ENCODE assay signal across 20 cellular contexts in the genomic region with DNA sequence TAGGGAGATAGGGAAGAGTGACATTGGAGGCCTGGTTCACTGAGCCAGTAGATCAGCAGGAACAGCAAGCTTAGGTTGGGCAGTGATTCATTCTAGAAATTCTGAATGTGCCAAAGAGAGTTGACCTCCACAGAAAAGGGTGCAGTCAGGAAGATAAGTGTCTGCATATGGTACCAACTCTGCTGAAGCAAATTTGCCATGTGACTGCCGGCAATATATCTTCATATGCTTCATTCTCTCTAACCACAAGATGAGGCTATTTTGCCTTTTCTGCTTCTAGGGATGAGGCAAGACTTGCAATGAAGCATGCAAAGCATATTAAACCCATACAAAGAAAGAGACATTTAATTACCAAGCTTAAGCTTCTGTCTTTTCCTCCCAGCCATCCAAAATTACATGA. TPM values are rescaled to one million over a fixed set of nuclear protein-coding genes. Genes with fewer than 3 reads are reported as not detected.
DNase-seq lines count a peak whose midpoint lies in the region; ATAC-seq and TF ChIP-seq lines count a peak whose summit lies in the region.
"Had no signal": no experiment of that assay in that cellular context is flagged by ENCODE, and none has a peak within 500 bp of the region (broad histone marks: within the 10 kb centered on the region; RNA-seq: fewer than 3 reads in every experiment).

No MANE protein-coding gene starts in this region.

- H3K27me3 Mint-ChIP-seq in stimulated activated memory B cell treated with anti-CD40 and anti-IgM and Interleukin-4, amounts not matched to agents 10 μg/mL and 1 μg/mL and 100 μg/mL, for 72 hours: no peaks in the 10 kb centered on the region
- no peaks in the 10 kb centered on the region for H3K27me3 Mint-ChIP-seq in activated CD4-positive, alpha-beta memory T cell treated with anti-CD3 and anti-CD28 coated beads for 36 hours
- H3K27me3 Mint-ChIP-seq: activated naive CD8-positive, alpha-beta T cell treated with anti-CD3 and anti-CD28 coated beads, Interleukin-2, amount 50 U/mL, for 24 hours had no signal

- DNase-seq in GM04503 (ENCODE audit: low read depth) (peak; percentile 81), M059J (ENCODE audit: low read depth) (peak; percentile 20), epithelial cell of proximal tubule (ENCODE audit: low read depth) (peak; percentile 62), skeletal muscle cell (ENCODE audit: low read depth) (peak; percentile 56), epidermal melanocyte (ENCODE audit: insufficient read length, low spot score) (no peak)
- DNase-seq in activated CD4-positive, alpha-beta memory T cell treated with anti-CD3 and anti-CD28 coated beads for 36 hours: no peak
- DNase-seq: activated naive CD8-positive, alpha-beta T cell treated with anti-CD3 and anti-CD28 coated beads, Interleukin-2, amount 50 U/mL, for 24 hours; GF-D8; natural killer cell; NCI-H2029 treated with DMSO at 0.1 percent for 48 hours; NCI-H524; substantia nigra had no signal

- no peak for ATAC-seq in stimulated activated memory B cell treated with anti-CD40 and anti-IgM and Interleukin-4, amounts not matched to agents 10 μg/mL and 1 μg/mL and 100 μg/mL, for 72 hours
- ATAC-seq: activated naive CD8-positive, alpha-beta T cell treated with anti-CD3 and anti-CD28 coated beads, Interleukin-2, amount 50 U/mL, for 24 hours; natural killer cell had no signal

- no peak overlapping the region for H3K27ac Mint-ChIP-seq in stimulated activated memory B cell treated with anti-CD40 and anti-IgM and Interleukin-4, amounts not matched to agents 10 μg/mL and 1 μg/mL and 100 μg/mL, for 72 hours
- no peak overlapping the region for H3K27ac Mint-ChIP-seq in activated CD4-positive, alpha-beta memory T cell treated with anti-CD3 and anti-CD28 coated beads for 36 hours
- H3K27ac Mint-ChIP-seq: activated naive CD8-positive, alpha-beta T cell treated with anti-CD3 and anti-CD28 coated beads, Interleukin-2, amount 50 U/mL, for 24 hours; activated T-helper 2 cell treated with anti-CD3 and anti-CD28 coated beads, Interferon-gamma antibody, Interleukin-2, Interleukin-4, amounts not matched to agents 10 μg/mL and 5 μg/mL and 100 μg/mL, durations not matched to agents 14 hours and 24 hours and 36 hours; IgD-negative memory B cell; natural killer cell had no signal

- no peaks in the 10 kb centered on the region for H3K9me3 Mint-ChIP-seq in stimulated activated memory B cell treated with anti-CD40 and anti-IgM and Interleukin-4, amounts not matched to agents 10 μg/mL and 1 μg/mL and 100 μg/mL, for 72 hours
- no peaks in the 10 kb centered on the region for H3K9me3 Mint-ChIP-seq in activated CD4-positive, alpha-beta memory T cell treated with anti-CD3 and anti-CD28 coated beads for 36 hours
- H3K9me3 Mint-ChIP-seq: activated naive CD8-positive, alpha-beta T cell treated with anti-CD3 and anti-CD28 coated beads, Interleukin-2, amount 50 U/mL, for 24 hours; activated T-helper 2 cell treated with anti-CD3 and anti-CD28 coated beads, Interferon-gamma antibody, Interleukin-2, Interleukin-4, amounts not matched to agents 10 μg/mL and 5 μg/mL and 100 μg/mL, durations not matched to agents 14 hours and 24 hours and 36 hours; IgD-negative memory B cell; natural killer cell had no signal

- POLR2A ChIA-PET in activated CD4-positive, alpha-beta memory T cell treated with anti-CD3 and anti-CD28 coated beads for 36 hours (lab: Charles Lee): interaction anchor here (0.5 kb wide), 1 partner anchor 95 kb away, joined by 3 read pairs; no protein-coding TSS in a partner anchor

- peak; percentile 28 for TF ChIP-seq CTCF in epithelial cell of proximal tubule (conservative IDR thresholded peaks at IDR 0.05; ENCODE audit: low read depth, low read length)

- H3K4me1 Mint-ChIP-seq in stimulated activated memory B cell treated with anti-CD40 and anti-IgM and Interleukin-4, amounts not matched to agents 10 μg/mL and 1 μg/mL and 100 μg/mL, for 72 hours: no peaks in the 10 kb centered on the region
- H3K4me1 Mint-ChIP-seq in activated CD4-positive, alpha-beta memory T cell treated with anti-CD3 and anti-CD28 coated beads for 36 hours (ENCODE audit: low read depth): no peaks in the 10 kb centered on the region
- H3K4me1 Mint-ChIP-seq: activated naive CD8-positive, alpha-beta T cell treated with anti-CD3 and anti-CD28 coated beads, Interleukin-2, amount 50 U/mL, for 24 hours; natural killer cell had no signal

- intact Hi-C loops in activated CD4-positive, alpha-beta memory T cell treated with anti-CD3 and anti-CD28 coated beads for 36 hours (cut with micrococcal nuclease): no loop called here

- CTCF ChIA-PET in activated CD4-positive, alpha-beta memory T cell treated with anti-CD3 and anti-CD28 coated beads for 36 hours (lab: Charles Lee): no interaction called here

- H3K4me3 ChIP-seq in epithelial cell of proximal tubule (ENCODE audit: low read depth, low read length) (no peak overlapping the region), skeletal muscle cell (ENCODE audit: low read depth, low read length) (no peak overlapping the region)
- H3K4me3 ChIP-seq: BLaER1 treated with 17β-estradiol and CSF1 and Interleukin-3, amounts not matched to agents 10 nM and 100 nM; vagina had no signal

- H3K36me3 Mint-ChIP-seq in stimulated activated memory B cell treated with anti-CD40 and anti-IgM and Interleukin-4, amounts not matched to agents 10 μg/mL and 1 μg/mL and 100 μg/mL, for 72 hours: no peaks in the 10 kb centered on the region
- H3K36me3 Mint-ChIP-seq in activated CD4-positive, alpha-beta memory T cell treated with anti-CD3 and anti-CD28 coated beads for 36 hours: no peaks in the 10 kb centered on the region
- H3K36me3 Mint-ChIP-seq: IgD-negative memory B cell, natural killer cell had no signal

- no peak overlapping the region for H3K4me3 Mint-ChIP-seq in stimulated activated memory B cell treated with anti-CD40 and anti-IgM and Interleukin-4, amounts not matched to agents 10 μg/mL and 1 μg/mL and 100 μg/mL, for 72 hours
- H3K4me3 Mint-ChIP-seq in activated CD4-positive, alpha-beta memory T cell treated with anti-CD3 and anti-CD28 coated beads for 36 hours: no peak overlapping the region
- H3K4me3 Mint-ChIP-seq: activated naive CD8-positive, alpha-beta T cell treated with anti-CD3 and anti-CD28 coated beads, Interleukin-2, amount 50 U/mL, for 24 hours; IgD-negative memory B cell; natural killer cell had no signal

RNA-seq across cellular contexts. Expression of a gene that starts 13.6 kb away (rescaled TPM):
- not detected in 2 replicates for total RNA-seq in M059J (2014; rRNA removed; shearing (Covaris generic))
- total RNA-seq in epithelial cell of proximal tubule: 18.9 and 20.0 TPM in 2 replicates
- total RNA-seq in activated CD4-positive, alpha-beta memory T cell treated with anti-CD3 and anti-CD28 coated beads for 36 hours: not detected
- total RNA-seq: activated T-helper 2 cell treated with anti-CD3 and anti-CD28 coated beads, Interferon-gamma antibody, Interleukin-2, Interleukin-4, amounts not matched to agents 10 μg/mL and 5 μg/mL and 100 μg/mL, durations not matched to agents 14 hours and 24 hours and 36 hours; mesenteric fat pad; natural killer cell; SK-MEL-5; skeletal muscle tissue; vagina had no signal

Comparison
In these comparisons a context has a peak if more than half of its experiments do, and no peak if none do; other contexts are left out.
1. DNase-seq: peak in GM04503 (single experiment), M059J (single experiment), epithelial cell of proximal tubule (single experiment) and skeletal muscle cell (single experiment); none in epidermal melanocyte (single experiment) and activated CD4-positive, alpha-beta memory T cell treated with anti-CD3 and anti-CD28 coated beads for 36 hours (single experiment).
2. RNA of a gene that starts 13.6 kb away (total RNA-seq): 18.9 to 20.0 TPM in epithelial cell of proximal tubule; not detected in M059J and not detected in activated CD4-positive, alpha-beta memory T cell treated with anti-CD3 and anti-CD28 coated beads for 36 hours; every median in the first group is over 10 times any median in the second.